8 cellular contexts compared by ENCODE assay signal in the genomic region with DNA sequence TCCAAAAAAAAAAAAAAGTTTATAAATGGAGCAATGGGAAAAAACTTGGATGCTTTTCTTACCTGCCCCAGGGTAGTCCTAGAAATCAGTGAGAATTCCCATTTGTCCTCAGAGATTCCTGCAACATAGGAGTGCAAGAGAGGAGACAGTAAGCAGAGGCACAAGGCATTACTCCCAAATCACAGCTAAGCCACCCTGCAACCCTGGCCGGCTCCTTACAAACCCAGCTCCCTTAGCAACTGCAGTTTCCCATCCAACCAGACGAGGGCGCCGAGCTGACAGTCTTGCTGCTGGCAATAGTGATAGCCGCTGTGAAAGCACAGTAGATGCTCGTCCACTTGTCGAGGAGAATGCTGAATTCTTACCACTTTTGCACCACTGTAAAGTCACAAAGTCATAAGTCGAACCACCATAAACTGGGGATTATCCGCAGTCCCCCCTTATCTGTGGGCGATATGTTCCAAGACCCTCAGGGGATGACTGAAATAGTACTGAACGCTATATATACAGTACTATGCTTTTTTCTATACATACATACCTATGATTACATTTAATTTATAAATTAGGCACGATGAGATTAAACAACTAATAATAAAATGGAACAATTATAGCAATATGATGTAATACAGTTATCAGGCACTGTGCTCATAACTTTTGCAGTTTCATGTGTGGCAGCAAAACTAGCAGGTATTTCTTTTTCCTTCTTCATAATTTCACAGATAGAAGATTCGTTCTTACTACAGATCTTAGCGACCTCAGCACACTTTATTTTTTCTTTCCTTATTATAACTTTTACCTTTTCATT. TPM values are rescaled to one million over a fixed set of nuclear protein-coding genes. Genes with fewer than 3 reads are reported as not detected.
DNase-seq lines count a peak whose midpoint lies in the region; ATAC-seq, FAIRE-seq and TF ChIP-seq lines count a peak whose summit lies in the region.

No MANE protein-coding gene starts in this region.

- TF ChIP-seq POLR2A in IMR-90 (IDR thresholded peaks at IDR 0.05; ENCODE audit: low read depth, low read length), result no peak

- H2BK120ac ChIP-seq in IMR-90 (ENCODE audit: low read depth, low read length), result no peak overlapping the region

- H3K79me1 ChIP-seq in IMR-90 (ENCODE audit: low read depth in 1 of 2, low read length in 2 of 2), result peaks cover 3 to 18% of the 10 kb centered on the region in 2 experiments

- H4K5ac ChIP-seq in IMR-90 (ENCODE audit: low read depth, low read length), result no peak overlapping the region

- WGBS in IMR-90 (ENCODE audit: extremely low coverage in 2 of 2, insufficient read length in 1 of 2), 2 experiments, result 4% methylated on average over 4 of the region's 14 CpGs; no CpG with 5 or more reads in 1 of the 2 experiments

- H3K4me2 ChIP-seq in IMR-90 (ENCODE audit: low read depth, low read length), result peak overlapping the region; percentile 40; the same call in 1 of the 2 replicates
- H3K4me2 ChIP-seq in OCI-LY1 (ENCODE audit: low read length), result peak overlapping the region; percentile 80

- no peaks in the 10 kb centered on the region for H4K20me1 ChIP-seq in IMR-90 (ENCODE audit: insufficient read depth, low read length)
- H4K20me1 ChIP-seq in OCI-LY1 (ENCODE audit: insufficient read depth, low read length), result no peaks in the 10 kb centered on the region

- no peaks in the 10 kb centered on the region for H3K27me3 Mint-ChIP-seq in naive thymus-derived CD4-positive, alpha-beta T cell

- DNase-seq in IMR-90, result peak; percentile 76
- peak; percentile 76 for DNase-seq in activated CD8-positive, alpha-beta memory T cell treated with anti-CD3 and anti-CD28 coated beads, Interleukin-2, amount 50 U/mL, for 24 hours (ENCODE audit: extremely low read depth)
- no peak for DNase-seq in epithelial cell of proximal tubule (ENCODE audit: low read depth)
- DNase-seq in naive thymus-derived CD4-positive, alpha-beta T cell, result peak; percentile 52 to 84 (median 78)
- peak; percentile 55 to 78 for DNase-seq in stimulated activated CD8-positive, alpha-beta memory T cell treated with anti-CD3 and anti-CD28 coated beads, Interleukin-7, amount 100 ng/mL, for 48 hours (ENCODE audit: extremely low read depth in 1 of 2, low read depth in 1 of 2)

- H2AK9ac ChIP-seq in IMR-90 (replicated peaks; ENCODE audit: low read depth, low read length, poor library complexity), result peak overlapping the region; percentile 1

- no peak overlapping the region for H3K4ac ChIP-seq in IMR-90 (ENCODE audit: low read depth, low read length)

- no peak overlapping the region for H3K9ac ChIP-seq in IMR-90 (ENCODE audit: low read depth, low read length)
- peak overlapping the region; percentile 49 for H3K9ac ChIP-seq in OCI-LY1 (ENCODE audit: low read length)

- POLR2A ChIA-PET in IMR-90 (lab: Charles Lee; ENCODE audit: unreplicated experiment), result no interaction called here
- POLR2A ChIA-PET in naive thymus-derived CD4-positive, alpha-beta T cell (lab: Charles Lee), result interaction anchor here (0.6 to 1.6 kb wide), 6 partner anchors 7 to 1444 kb away, joined by 3 to 6 read pairs (median 4); a partner anchor contains a TSS

- H3K4me3 ChIP-seq in IMR-90 (ENCODE audit: insufficient read depth, low read depth, low read length) (no peak overlapping the region), OCI-LY1 (ENCODE audit: low read depth, low read length, poor library complexity, severe bottlenecking) (peak overlapping the region; percentile 30), epithelial cell of proximal tubule (ENCODE audit: low read depth, low read length) (no peak overlapping the region)
- no peak overlapping the region for H3K4me3 ChIP-seq in naive thymus-derived CD4-positive, alpha-beta T cell (ENCODE audit: low read length)

- H3K36me3 Mint-ChIP-seq in naive thymus-derived CD4-positive, alpha-beta T cell, result peaks cover 0 to 3% (median 0%) of the 10 kb centered on the region in 5 donors

- H3K27ac ChIP-seq in IMR-90 (ENCODE audit: insufficient read depth, low read length), result no peak overlapping the region
- peak overlapping the region; percentile 53 for H3K27ac ChIP-seq in OCI-LY1 (ENCODE audit: low read depth, low read length, poor library complexity, severe bottlenecking)
- H3K27ac ChIP-seq in naive thymus-derived CD4-positive, alpha-beta T cell (ENCODE audit: low read depth, low read length), result no peak overlapping the region

- H3K56ac ChIP-seq in IMR-90 (ENCODE audit: extremely low read depth, insufficient read depth, low read length), result no peak overlapping the region

- no peaks in the 10 kb centered on the region for H3K9me2 ChIP-seq in OCI-LY1 (ENCODE audit: low read depth, low read length)

- H3F3A ChIP-seq in OCI-LY1 (ENCODE audit: insufficient read depth, low read length), result 0 out of 2 replicates have a peak, but pooled peaks cover 4% of the 10 kb centered on the region

- H3K79me2 ChIP-seq in OCI-LY1 (ENCODE audit: insufficient read depth, low read length), result no peaks in the 10 kb centered on the region

- dilution Hi-C loops in IMR-90 (cut with HindIII; ENCODE audit: low sequenced_read_pairs, unreplicated experiment), result no loop called here

- H3K9me1 ChIP-seq in IMR-90 (ENCODE audit: insufficient read depth, low read length), result 0 out of 2 replicates have a peak, but pooled peaks cover 3% of the 10 kb centered on the region

- TF ChIP-seq CTCF in IMR-90 (conservative IDR thresholded peaks at IDR 0.05; ENCODE audit: low read depth, low read length) (peak; percentile 90), OCI-LY1 (IDR thresholded peaks at IDR 0.05; ENCODE audit: low read length) (peak; percentile 94), epithelial cell of proximal tubule (conservative IDR thresholded peaks at IDR 0.05; ENCODE audit: low read depth, low read length) (peak; percentile 97)

- no peak overlapping the region for H3K18ac ChIP-seq in IMR-90 (ENCODE audit: low read depth, low read length)

- H3K27me3 ChIP-seq in IMR-90 (ENCODE audit: control insufficient read depth, insufficient read depth, low read length) (no peaks in the 10 kb centered on the region), OCI-LY1 (ENCODE audit: insufficient read depth, low read length) (no peaks in the 10 kb centered on the region)
- no peaks in the 10 kb centered on the region for H3K27me3 ChIP-seq in naive thymus-derived CD4-positive, alpha-beta T cell (ENCODE audit: control insufficient read depth in 2 of 2, insufficient read depth in 2 of 2, low read length in 2 of 2)

- no peaks in the 10 kb centered on the region for H3K9me3 Mint-ChIP-seq in naive thymus-derived CD4-positive, alpha-beta T cell

- peak; percentile 100 for ATAC-seq in IMR-90 (ENCODE audit: low read depth)
- ATAC-seq in naive thymus-derived CD4-positive, alpha-beta T cell, result peak; percentile 85
- no peak for ATAC-seq in HG02981 (IDR thresholded peaks at IDR 0.05; ENCODE audit: unreplicated experiment)

- H4K91ac ChIP-seq in IMR-90 (ENCODE audit: insufficient read depth, low read depth, low read length), result no peak overlapping the region

- no TSS peak for BruUV-seq in IMR-90 (replicated peaks; lab: Mats Ljungman, UMichigan)

- in situ Hi-C loops in IMR-90 (cut with MboI; ENCODE audit: low sequenced_read_pairs), result no loop called here

- CTCF ChIA-PET in IMR-90 (lab: Yijun Ruan, JAX), result interaction anchor here (0.5 to 1.3 kb wide), 11 partner anchors 12 to 1755 kb away, joined by 3 to 8 read pairs (median 5); a partner anchor contains a TSS
- CTCF ChIA-PET in naive thymus-derived CD4-positive, alpha-beta T cell (lab: Charles Lee), result interaction anchor here (0.6 to 3.0 kb wide), 14 partner anchors 9 to 1485 kb away, joined by 3 to 47 read pairs (median 4); a partner anchor contains a TSS

- H3K4me1 Mint-ChIP-seq in naive thymus-derived CD4-positive, alpha-beta T cell, result peaks cover 2 to 38% (median 29%) of the 10 kb centered on the region in 7 donors

- peak; percentile 95 for FAIRE-seq in G401.6 (lab: Jason Lieb, UNC)

- H3K4me3 Mint-ChIP-seq in naive thymus-derived CD4-positive, alpha-beta T cell, result peak overlapping the region in 1 of 10 donors; percentile 17

- no peak overlapping the region for H2BK15ac ChIP-seq in IMR-90 (ENCODE audit: low read depth, low read length)

- intact Hi-C loops in IMR-90 (cut with micrococcal nuclease), result loop anchor here (1.0 to 5.0 kb wide), 3 partner anchors 80 to 144 kb away; a partner anchor contains a TSS
- intact Hi-C loops in naive thymus-derived CD4-positive, alpha-beta T cell (cut with micrococcal nuclease), result loop anchor here (1.0 kb wide), 4 partner anchors 37 to 144 kb away; a partner anchor contains a TSS

- 0 out of 2 replicates have a peak, but pooled peaks cover 2% of the 10 kb centered on the region for H3K4me1 ChIP-seq in IMR-90 (ENCODE audit: control insufficient read depth, insufficient read depth, low read length)
- H3K4me1 ChIP-seq in OCI-LY1 (ENCODE audit: insufficient read depth, low read length, severe bottlenecking), result peaks cover 39% of the 10 kb centered on the region
- peaks cover 5 to 7% of the 10 kb centered on the region in 2 donors for H3K4me1 ChIP-seq in naive thymus-derived CD4-positive, alpha-beta T cell (ENCODE audit: control insufficient read depth in 2 of 2, insufficient read depth in 2 of 2, low read length in 2 of 2)

- no peak overlapping the region for H4K8ac ChIP-seq in IMR-90 (ENCODE audit: low read depth in 2 of 2, low read length in 2 of 2)

- no peaks in the 10 kb centered on the region for H3K9me3 ChIP-seq in IMR-90 (ENCODE audit: control insufficient read depth, insufficient read depth, low read length)
- H3K9me3 ChIP-seq in OCI-LY1 (ENCODE audit: low read length), result no peaks in the 10 kb centered on the region
- no peaks in the 10 kb centered on the region for H3K9me3 ChIP-seq in naive thymus-derived CD4-positive, alpha-beta T cell (ENCODE audit: control insufficient read depth in 2 of 3, low read length in 3 of 3)

- no peak overlapping the region for H2BK5ac ChIP-seq in IMR-90 (ENCODE audit: low read depth, low read length, poor library complexity, severe bottlenecking)

- peak overlapping the region; percentile 77 for H2AFZ ChIP-seq in IMR-90 (replicated peaks; ENCODE audit: low read length, poor library complexity)
- no peak overlapping the region for H2AFZ ChIP-seq in OCI-LY1 (ENCODE audit: low read length)

- peaks cover 11% of the 10 kb centered on the region; the same call in 1 of the 2 replicates for H3K36me3 ChIP-seq in IMR-90 (ENCODE audit: control insufficient read depth, insufficient read depth, low read length)
- peaks cover 20% of the 10 kb centered on the region; the same call in 1 of the 2 replicates for H3K36me3 ChIP-seq in OCI-LY1 (ENCODE audit: insufficient read depth, low read length)
- peaks cover 0 to 12% (median 0%) of the 10 kb centered on the region in 3 experiments for H3K36me3 ChIP-seq in naive thymus-derived CD4-positive, alpha-beta T cell (ENCODE audit: control insufficient read depth in 2 of 3, insufficient read depth in 3 of 3, low read length in 3 of 3)

- H3K14ac ChIP-seq in IMR-90 (replicated peaks; ENCODE audit: low read depth, low read length), result no peak overlapping the region

- peak overlapping the region in 4 of 9 donors; percentile 4 to 53 (median 23) for H3K27ac Mint-ChIP-seq in naive thymus-derived CD4-positive, alpha-beta T cell

- no peak overlapping the region for H2BK20ac ChIP-seq in IMR-90 (ENCODE audit: low read depth, low read length)

- no peak overlapping the region for H3K23ac ChIP-seq in IMR-90 (ENCODE audit: low read depth, low read length)

- H2AK5ac ChIP-seq in IMR-90 (ENCODE audit: low read depth, low read length), result no peak overlapping the region

- TF ChIP-seq RAD21 in IMR-90 (IDR thresholded peaks at IDR 0.05; ENCODE audit: low read length), result peak; percentile 86

RNA-seq across cellular contexts. Expression of a gene that starts 6.0 kb away (rescaled TPM):
- total RNA-seq in IMR-90 (2012; rRNA removed), result 23.8 and 34.2 TPM in 2 replicates
- 31.8 and 32.0 TPM in 2 replicates for polyA plus RNA-seq in IMR-90 (2012; rRNA removed)
- polyA plus RNA-seq in IMR-90 (2012; cell fraction: cytosol; rRNA removed), result 18.3 and 34.6 TPM in 2 replicates
- 10.8 and 29.0 TPM in 2 replicates for polyA plus RNA-seq in IMR-90 (2012; cell fraction: nucleus; rRNA removed; ENCODE audit: low replicate concordance)
- total RNA-seq in epithelial cell of proximal tubule, result 39.0 and 47.0 TPM in 2 replicates
- total RNA-seq in naive thymus-derived CD4-positive, alpha-beta T cell, result 10 to 100 TPM; 57.6 to 81.9 (median 76.0) TPM
- 10 to 100 TPM; 82.2 to 88.9 TPM for polyA plus RNA-seq in naive thymus-derived CD4-positive, alpha-beta T cell

RNA-seq across cellular contexts. Expression of a gene that starts 18.7 kb away (rescaled TPM):
- total RNA-seq in IMR-90 (2012; rRNA removed), result 43.9 and 44.3 TPM in 2 replicates
- polyA plus RNA-seq in IMR-90 (2012; rRNA removed), result 78.6 and 88.5 TPM in 2 replicates
- 47.5 and 98.1 TPM in 2 replicates for polyA plus RNA-seq in IMR-90 (2012; cell fraction: cytosol; rRNA removed)
- 93.3 and 237 TPM in 2 replicates for polyA plus RNA-seq in IMR-90 (2012; cell fraction: nucleus; rRNA removed; ENCODE audit: low replicate concordance)
- total RNA-seq in epithelial cell of proximal tubule, result 129 and 160 TPM in 2 replicates
- total RNA-seq in naive thymus-derived CD4-positive, alpha-beta T cell, result 10 to 100 TPM; 40.7 to 83.8 (median 48.2) TPM
- 100 to 1,000 TPM in 1 of 2 donors, 10 to 100 TPM in 1; 83.9 to 124 TPM for polyA plus RNA-seq in naive thymus-derived CD4-positive, alpha-beta T cell

RNA-seq across cellular contexts. Expression of a gene that starts 28.3 kb away (rescaled TPM):
- 28.3 and 31.7 TPM in 2 replicates for total RNA-seq in IMR-90 (2012; rRNA removed)
- 39.9 and 44.5 TPM in 2 replicates for polyA plus RNA-seq in IMR-90 (2012; rRNA removed)
- polyA plus RNA-seq in IMR-90 (2012; cell fraction: cytosol; rRNA removed), result 35.1 and 46.3 TPM in 2 replicates
- 56.9 and 85.3 TPM in 2 replicates for polyA plus RNA-seq in IMR-90 (2012; cell fraction: nucleus; rRNA removed; ENCODE audit: low replicate concordance)
- 126 and 131 TPM in 2 replicates for total RNA-seq in epithelial cell of proximal tubule
- total RNA-seq in naive thymus-derived CD4-positive, alpha-beta T cell, result 10 to 100 TPM in 4 of 5 experiments, 1 to 10 TPM in 1; 8.1 to 21.4 (median 12.7) TPM
- 10 to 100 TPM in 1 of 2 donors, 1 to 10 TPM in 1; 8.5 to 11.5 TPM for polyA plus RNA-seq in naive thymus-derived CD4-positive, alpha-beta T cell

RNA-seq across cellular contexts. Expression of a gene that starts 29.0 kb away (rescaled TPM):
- total RNA-seq in IMR-90 (2012; rRNA removed) (40.7 and 44.4 TPM in 2 replicates), epithelial cell of proximal tubule (27.9 and 30.2 TPM in 2 replicates)
- 19.5 and 22.9 TPM in 2 replicates for polyA plus RNA-seq in IMR-90 (2012; rRNA removed)
- polyA plus RNA-seq in IMR-90 (2012; cell fraction: cytosol; rRNA removed), result 5.5 and 9.2 TPM in 2 replicates
- 9.4 and 25.4 TPM in 2 replicates for polyA plus RNA-seq in IMR-90 (2012; cell fraction: nucleus; rRNA removed; ENCODE audit: low replicate concordance)
- 10 to 100 TPM; 28.0 to 36.1 (median 30.4) TPM for total RNA-seq in naive thymus-derived CD4-positive, alpha-beta T cell
- 10 to 100 TPM; 20.3 to 30.8 TPM for polyA plus RNA-seq in naive thymus-derived CD4-positive, alpha-beta T cell

RNA-seq across cellular contexts. Expression of a gene that starts 53.0 kb away (rescaled TPM):
- total RNA-seq in IMR-90 (2012; rRNA removed), result 31.9 and 33.5 TPM in 2 replicates
- polyA plus RNA-seq in IMR-90 (2012; rRNA removed), result 25.3 and 30.6 TPM in 2 replicates
- polyA plus RNA-seq in IMR-90 (2012; cell fraction: cytosol; rRNA removed), result 15.7 and 28.3 TPM in 2 replicates
- 17.3 and 23.9 TPM in 2 replicates for polyA plus RNA-seq in IMR-90 (2012; cell fraction: nucleus; rRNA removed; ENCODE audit: low replicate concordance)
- total RNA-seq in epithelial cell of proximal tubule, result 22.1 and 38.5 TPM in 2 replicates
- 10 to 100 TPM; 16.2 to 38.9 (median 27.3) TPM for total RNA-seq in naive thymus-derived CD4-positive, alpha-beta T cell
- 10 to 100 TPM; 35.3 to 38.5 TPM for polyA plus RNA-seq in naive thymus-derived CD4-positive, alpha-beta T cell
